Comparison of ENCODE assay signal across 25 cellular contexts in the genomic region with DNA sequence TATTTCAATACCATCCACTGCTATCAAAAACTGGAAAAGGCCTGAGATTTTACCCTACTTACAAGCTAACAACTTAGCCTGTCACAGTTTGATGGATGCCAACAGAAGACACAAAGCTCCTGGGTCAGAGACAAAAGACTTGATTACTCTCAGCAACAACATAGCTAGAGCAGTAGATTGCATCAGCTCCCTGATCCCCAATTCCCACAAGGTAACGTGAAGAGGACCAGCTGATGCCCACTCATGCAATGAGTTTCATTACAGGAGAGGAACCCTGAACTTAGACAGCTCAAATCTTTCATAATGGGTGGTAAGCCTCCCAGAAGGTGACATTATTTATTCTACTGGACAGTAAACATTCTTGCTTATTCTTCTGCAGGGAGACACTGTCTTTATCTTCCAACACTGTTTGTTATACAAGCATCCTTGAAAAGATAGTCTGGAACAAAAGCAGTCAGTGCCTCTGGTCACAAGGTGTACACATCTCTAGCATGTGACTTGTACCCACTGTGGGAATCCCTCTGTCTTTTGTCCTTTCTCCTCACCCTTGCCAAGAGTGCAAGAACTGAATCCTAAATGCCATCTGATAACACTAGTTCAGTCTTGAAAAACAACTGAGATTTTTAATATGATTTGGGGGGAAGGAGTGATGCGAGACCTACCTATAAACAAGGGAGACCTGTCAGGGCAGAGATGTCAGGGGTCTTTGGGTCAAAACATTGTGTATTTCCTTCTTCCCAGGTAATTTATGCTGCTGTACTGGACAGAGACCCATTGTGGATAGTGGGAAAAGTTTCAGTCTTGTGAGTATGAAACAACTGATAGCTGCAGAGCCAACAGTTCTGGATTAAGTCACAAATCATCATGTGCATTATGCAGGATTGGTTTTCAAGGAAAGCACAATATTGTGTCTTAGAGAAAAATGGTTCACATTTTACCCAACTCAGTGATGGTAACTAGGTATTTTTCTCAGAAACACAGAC.
"Had no signal": no experiment of that assay in that cellular context is flagged by ENCODE, and none has a peak within 500 bp of the region (broad histone marks: within the 10 kb centered on the region; RNA-seq: fewer than 3 reads in every experiment).

No MANE protein-coding gene starts in this region.

- DNase-seq: activated CD4-positive, alpha-beta T cell treated with anti-CD3 and anti-CD28 coated beads, Interleukin-2, amount 50 U/mL, for 4 hours; activated effector memory CD4-positive, alpha-beta T cell treated with anti-CD3 and anti-CD28 coated beads, Interleukin-2, amount 50 U/mL, for 16 hours; activated naive CD4-positive, alpha-beta T cell treated with anti-CD3 and anti-CD28 coated beads, Interleukin-2, amount 10 ng/mL, durations not matched to agents 7 days and 5 days; anterior cingulate cortex; body of pancreas; effector memory CD8-positive, alpha-beta T cell; esophagus squamous epithelium; heart left ventricle; lower lobe of right lung; mesendoderm; mucosa of descending colon; occipital lobe; posterior cingulate gyrus; sigmoid colon; stimulated activated CD4-positive, alpha-beta T cell treated with anti-CD3 and anti-CD28 coated beads, Interleukin-4, amount 100 ng/mL, for 1 hour; stimulated activated naive CD4-positive, alpha-beta T cell treated with Interleukin-2 at 50 U/mL for 16 hours; T1000; thyroid gland; upper lobe of right lung had no signal

- H3K27ac ChIP-seq: body of pancreas, cardiac muscle cell, esophagus squamous epithelium, gastroesophageal sphincter, heart left ventricle, lower lobe of right lung, sigmoid colon, thyroid gland, upper lobe of right lung had no signal

- H3K9me3 Mint-ChIP-seq: activated naive CD4-positive, alpha-beta T cell treated with anti-CD3 and anti-CD28 coated beads, Interleukin-2, amount 10 ng/mL, durations not matched to agents 7 days and 5 days; effector memory CD8-positive, alpha-beta T cell had no signal

- ATAC-seq: body of pancreas; effector memory CD8-positive, alpha-beta T cell; gastroesophageal sphincter; heart left ventricle; left lobe of liver; lower lobe of right lung; mucosa of descending colon; WTC11 had no signal

- H3K36me3 Mint-ChIP-seq: activated naive CD4-positive, alpha-beta T cell treated with anti-CD3 and anti-CD28 coated beads, Interleukin-2, amount 10 ng/mL, durations not matched to agents 7 days and 5 days had no signal

- H3K4me1 Mint-ChIP-seq: activated naive CD4-positive, alpha-beta T cell treated with anti-CD3 and anti-CD28 coated beads, Interleukin-2, amount 10 ng/mL, durations not matched to agents 7 days and 5 days; neural crest cell; WTC11 had no signal

- H3K4me3 ChIP-seq: body of pancreas, cardiac muscle cell, esophagus squamous epithelium, gastroesophageal sphincter, heart left ventricle, lower lobe of right lung, mucosa of descending colon, sigmoid colon, thyroid gland, upper lobe of right lung had no signal

- H3K4me3 Mint-ChIP-seq: activated naive CD4-positive, alpha-beta T cell treated with anti-CD3 and anti-CD28 coated beads, Interleukin-2, amount 10 ng/mL, durations not matched to agents 7 days and 5 days; effector memory CD8-positive, alpha-beta T cell; neural crest cell; T-helper 1 cell treated with Interleukin-12 subunit alpha and Interleukin-12 subunit beta and Interleukin-4 antibody, amounts not matched to agents 30 μg/mL and 1 μg/mL, for 36 hours; WTC11 had no signal

- H3K27ac Mint-ChIP-seq: activated naive CD4-positive, alpha-beta T cell treated with anti-CD3 and anti-CD28 coated beads, Interleukin-2, amount 10 ng/mL, durations not matched to agents 7 days and 5 days; effector memory CD8-positive, alpha-beta T cell; T-helper 1 cell treated with Interleukin-12 subunit alpha and Interleukin-12 subunit beta and Interleukin-4 antibody, amounts not matched to agents 30 μg/mL and 1 μg/mL, for 36 hours; WTC11 had no signal

- H3K27me3 Mint-ChIP-seq: activated naive CD4-positive, alpha-beta T cell treated with anti-CD3 and anti-CD28 coated beads, Interleukin-2, amount 10 ng/mL, durations not matched to agents 7 days and 5 days; effector memory CD8-positive, alpha-beta T cell had no signal
